Comparison of ENCODE assay signal across 19 cellular contexts in the genomic region with DNA sequence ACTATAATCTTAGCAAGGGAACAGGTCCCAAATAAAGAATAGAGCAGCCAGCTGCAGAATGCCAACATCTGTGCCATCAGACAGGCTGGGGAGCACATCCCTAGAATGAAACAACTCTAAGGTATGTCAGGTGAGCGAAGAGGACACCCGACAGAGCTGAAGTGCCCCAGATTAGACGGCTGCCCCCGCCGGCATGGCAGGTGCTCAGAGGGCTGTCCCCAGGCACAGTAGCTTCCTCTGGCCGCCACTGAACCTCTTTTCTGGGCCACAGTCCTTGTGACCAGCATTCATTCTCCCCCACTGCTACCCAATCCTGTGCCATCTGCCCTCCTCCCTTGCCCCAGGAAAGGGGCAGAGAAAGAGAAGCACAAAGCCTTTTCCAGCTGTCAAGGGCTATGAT. TPM values are rescaled to one million over a fixed set of nuclear protein-coding genes. Genes with fewer than 3 reads are reported as not detected.
DNase-seq lines count a peak whose midpoint lies in the region; ATAC-seq and TF ChIP-seq lines count a peak whose summit lies in the region.
"Had no signal": no experiment of that assay in that cellular context is flagged by ENCODE, and none has a peak within 500 bp of the region (broad histone marks: within the 10 kb centered on the region; RNA-seq: fewer than 3 reads in every experiment).

No MANE protein-coding gene starts in this region.

- no peaks in the 10 kb centered on the region for H3K27me3 Mint-ChIP-seq in activated CD4-positive, alpha-beta T cell treated with anti-CD3 and anti-CD28 coated beads, Interleukin-2, amount 10 ng/mL, durations not matched to agents 24 days and 14 days
- H3K27me3 Mint-ChIP-seq in IgD-negative memory B cell, result no peaks in the 10 kb centered on the region
- H3K27me3 Mint-ChIP-seq in activated naive CD8-positive, alpha-beta T cell treated with anti-CD3 and anti-CD28 coated beads for 36 hours, result no peaks in the 10 kb centered on the region
- H3K27me3 Mint-ChIP-seq in natural killer cell treated with Interleukin-12 subunit alpha and Interleukin-12 subunit beta and Interleukin-15 and Interleukin-18, amount 100 ng/mL, for 72 hours, result no peaks in the 10 kb centered on the region
- H3K27me3 Mint-ChIP-seq: B cell had no signal

- DNase-seq in activated CD4-positive, alpha-beta T cell treated with anti-CD3 and anti-CD28 coated beads, Interleukin-2, amount 10 ng/mL, durations not matched to agents 24 days and 14 days, result no peak
- DNase-seq in activated CD4-positive, alpha-beta T cell treated with anti-CD3 and anti-CD28 coated beads, Interleukin-2, amount 50 U/mL, for 4 hours, result no peak
- DNase-seq in activated naive CD8-positive, alpha-beta T cell treated with anti-CD3 and anti-CD28 coated beads for 36 hours, result no peak
- no peak for DNase-seq in natural killer cell treated with Interleukin-12 subunit alpha and Interleukin-12 subunit beta and Interleukin-15 and Interleukin-18, amount 100 ng/mL, for 72 hours (ENCODE audit: low spot score)
- DNase-seq in RKO (ENCODE audit: low spot score) (no peak), lower lobe of right lung (no peak), amygdala (lab: John Stamatoyannopoulos, UW) (no peak)
- DNase-seq: activated CD4-positive, alpha-beta T cell treated with anti-CD3 and anti-CD28 coated beads for 48 hours; amniotic stem cell; MG63; mucosa of descending colon; NCI-H1436; NCI-H2171; stimulated activated CD4-positive, alpha-beta T cell treated with anti-CD3 and anti-CD28 coated beads, Interleukin-15, amount 100 ng/mL, for 24 hours had no signal

- no peak overlapping the region for H3K27ac ChIP-seq in lower lobe of right lung
- H3K27ac ChIP-seq: cardiac muscle cell, epithelial cell of prostate had no signal

- peak overlapping the region; percentile 74 for H3K27ac Mint-ChIP-seq in activated CD4-positive, alpha-beta T cell treated with anti-CD3 and anti-CD28 coated beads, Interleukin-2, amount 10 ng/mL, durations not matched to agents 24 days and 14 days
- peak overlapping the region in 2 of 3 donors; percentile 47 to 63 for H3K27ac Mint-ChIP-seq in IgD-negative memory B cell
- H3K27ac Mint-ChIP-seq in activated naive CD8-positive, alpha-beta T cell treated with anti-CD3 and anti-CD28 coated beads for 36 hours, result peak overlapping the region; percentile 99
- peak overlapping the region; percentile 56 to 60 for H3K27ac Mint-ChIP-seq in natural killer cell treated with Interleukin-12 subunit alpha and Interleukin-12 subunit beta and Interleukin-15 and Interleukin-18, amount 100 ng/mL, for 72 hours
- H3K27ac Mint-ChIP-seq: B cell had no signal

- H3K4me1 ChIP-seq in lower lobe of right lung, result no peaks in the 10 kb centered on the region

- intact Hi-C loops in activated CD4-positive, alpha-beta T cell treated with anti-CD3 and anti-CD28 coated beads, Interleukin-2, amount 10 ng/mL, durations not matched to agents 24 days and 14 days (cut with micrococcal nuclease), result loop anchor here (5.0 kb wide), 2 partner anchors 97 to 193 kb away; a partner anchor contains a TSS
- intact Hi-C loops in lower lobe of right lung (cut with DNase I), result no loop called here

- H3K4me3 Mint-ChIP-seq in activated CD4-positive, alpha-beta T cell treated with anti-CD3 and anti-CD28 coated beads, Interleukin-2, amount 10 ng/mL, durations not matched to agents 24 days and 14 days, result no peak overlapping the region
- no peak overlapping the region for H3K4me3 Mint-ChIP-seq in IgD-negative memory B cell
- peak overlapping the region; percentile 51 for H3K4me3 Mint-ChIP-seq in activated naive CD8-positive, alpha-beta T cell treated with anti-CD3 and anti-CD28 coated beads for 36 hours
- H3K4me3 Mint-ChIP-seq in natural killer cell treated with Interleukin-12 subunit alpha and Interleukin-12 subunit beta and Interleukin-15 and Interleukin-18, amount 100 ng/mL, for 72 hours, result no peak overlapping the region
- H3K4me3 Mint-ChIP-seq: B cell had no signal

- no peaks in the 10 kb centered on the region for H3K9me3 ChIP-seq in lower lobe of right lung
- H3K9me3 ChIP-seq: MG63, mucosa of descending colon had no signal

- H3K4me1 Mint-ChIP-seq in activated CD4-positive, alpha-beta T cell treated with anti-CD3 and anti-CD28 coated beads, Interleukin-2, amount 10 ng/mL, durations not matched to agents 24 days and 14 days, result peaks cover 77% of the 10 kb centered on the region
- H3K4me1 Mint-ChIP-seq in IgD-negative memory B cell, result peaks cover 10 to 13% (median 11%) of the 10 kb centered on the region in 3 donors
- H3K4me1 Mint-ChIP-seq in activated naive CD8-positive, alpha-beta T cell treated with anti-CD3 and anti-CD28 coated beads for 36 hours, result peaks cover 96% of the 10 kb centered on the region
- H3K4me1 Mint-ChIP-seq in natural killer cell treated with Interleukin-12 subunit alpha and Interleukin-12 subunit beta and Interleukin-15 and Interleukin-18, amount 100 ng/mL, for 72 hours (ENCODE audit: low read depth in 2 of 2), result peaks cover 20 to 30% of the 10 kb centered on the region in 2 donors

- no peak for TF ChIP-seq CTCF in lower lobe of right lung (IDR thresholded peaks at IDR 0.05)

- no peaks in the 10 kb centered on the region for H3K9me3 Mint-ChIP-seq in activated CD4-positive, alpha-beta T cell treated with anti-CD3 and anti-CD28 coated beads, Interleukin-2, amount 10 ng/mL, durations not matched to agents 24 days and 14 days
- no peaks in the 10 kb centered on the region for H3K9me3 Mint-ChIP-seq in IgD-negative memory B cell
- no peaks in the 10 kb centered on the region for H3K9me3 Mint-ChIP-seq in activated naive CD8-positive, alpha-beta T cell treated with anti-CD3 and anti-CD28 coated beads for 36 hours
- H3K9me3 Mint-ChIP-seq in natural killer cell treated with Interleukin-12 subunit alpha and Interleukin-12 subunit beta and Interleukin-15 and Interleukin-18, amount 100 ng/mL, for 72 hours, result no peaks in the 10 kb centered on the region

- no peak for ATAC-seq in natural killer cell treated with Interleukin-12 subunit alpha and Interleukin-12 subunit beta and Interleukin-15 and Interleukin-18, amount 100 ng/mL, for 72 hours
- ATAC-seq in lower lobe of right lung, result no peak
- ATAC-seq: mucosa of descending colon, Right ventricle myocardium inferior had no signal

- H3K36me3 ChIP-seq in lower lobe of right lung, result no peaks in the 10 kb centered on the region
- H3K36me3 ChIP-seq: cardiac muscle cell, MG63 had no signal

- H3K36me3 Mint-ChIP-seq in activated CD4-positive, alpha-beta T cell treated with anti-CD3 and anti-CD28 coated beads, Interleukin-2, amount 10 ng/mL, durations not matched to agents 24 days and 14 days (ENCODE audit: low read depth), result peaks cover 78% of the 10 kb centered on the region
- H3K36me3 Mint-ChIP-seq in IgD-negative memory B cell, result peaks cover 9% of the 10 kb centered on the region
- peaks cover 87% of the 10 kb centered on the region for H3K36me3 Mint-ChIP-seq in activated naive CD8-positive, alpha-beta T cell treated with anti-CD3 and anti-CD28 coated beads for 36 hours
- no peaks in the 10 kb centered on the region for H3K36me3 Mint-ChIP-seq in natural killer cell treated with Interleukin-12 subunit alpha and Interleukin-12 subunit beta and Interleukin-15 and Interleukin-18, amount 100 ng/mL, for 72 hours

- no peak overlapping the region for H3K4me3 ChIP-seq in lower lobe of right lung
- H3K4me3 ChIP-seq: cardiac muscle cell, MG63, mucosa of descending colon had no signal

- peaks cover 5% of the 10 kb centered on the region for H3K27me3 ChIP-seq in lower lobe of right lung (ENCODE audit: low read depth)
- H3K27me3 ChIP-seq: cardiac muscle cell, MG63 had no signal

RNA-seq across cellular contexts. Expression of a gene that starts 41.7 kb away (rescaled TPM):
- total RNA-seq in activated CD4-positive, alpha-beta T cell treated with anti-CD3 and anti-CD28 coated beads, Interleukin-2, amount 10 ng/mL, durations not matched to agents 24 days and 14 days, result 137 TPM in 2 replicates
- polyA plus RNA-seq in IgD-negative memory B cell, result 42.7 TPM
- 100 to 1,000 TPM; 273 to 294 TPM for total RNA-seq in activated naive CD8-positive, alpha-beta T cell treated with anti-CD3 and anti-CD28 coated beads for 36 hours
- total RNA-seq in natural killer cell treated with Interleukin-12 subunit alpha and Interleukin-12 subunit beta and Interleukin-15 and Interleukin-18, amount 100 ng/mL, for 72 hours, result 10 to 100 TPM; 23.0 to 26.1 TPM
- 47.3 TPM for total RNA-seq in lower lobe of right lung
